ENCODE assay signal across 8 cellular contexts in the genomic region with DNA sequence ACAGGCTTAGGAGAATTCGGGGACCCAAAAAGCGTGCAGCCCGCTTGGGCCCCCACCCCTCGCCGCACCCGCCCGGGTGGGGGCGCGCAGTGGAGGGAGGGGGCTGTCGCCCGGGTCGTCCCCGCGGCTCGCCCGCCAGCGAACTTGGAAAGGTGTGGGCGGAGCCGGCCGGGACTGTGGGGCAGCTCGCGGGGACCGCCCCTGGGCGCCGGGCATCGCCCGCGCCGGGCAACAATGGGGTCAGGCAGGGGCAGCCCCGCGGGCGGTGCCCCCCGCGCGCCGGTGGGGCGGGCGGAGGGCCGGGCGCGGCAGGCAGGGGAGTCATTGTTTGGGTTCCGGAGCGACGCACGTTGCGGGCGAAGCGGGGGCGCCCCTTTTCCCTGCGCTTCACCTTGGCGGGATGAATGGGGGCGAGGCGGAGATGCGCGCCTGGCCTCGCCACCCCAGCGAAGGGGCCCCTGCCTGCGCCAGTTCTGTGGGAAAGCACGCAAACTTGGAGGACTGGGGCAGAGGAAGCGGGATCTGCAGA. TPM values are rescaled to one million over a fixed set of nuclear protein-coding genes. Genes with fewer than 3 reads are reported as not detected.
A peak's percentile ranks its signal among the peaks of the same experiment; 100 is the strongest.
DNase-seq lines count a peak whose midpoint lies in the region; ATAC-seq and TF ChIP-seq lines count a peak whose summit lies in the region.

No MANE protein-coding gene starts in this region.

- DNase-seq in AG04450 (ENCODE audit: low read depth, low spot score) (no peak), OCI-M1 (lab: John Stamatoyannopoulos, UW) (peak; percentile 62), Right ventricle myocardium inferior (ENCODE audit: missing footprints) (no peak), GF-D8 (lab: John Stamatoyannopoulos, UW) (no peak)
- DNase-seq in activated effector memory CD4-positive, alpha-beta T cell treated with anti-CD3 and anti-CD28 coated beads, Interleukin-2, amount 50 U/mL, for 16 hours: peak; percentile 87

- H3K9ac ChIP-seq in rectal smooth muscle tissue (ENCODE audit: low read length): peak overlapping the region; percentile 70

- POLR2A ChIA-PET in AG04450 (lab: Yijun Ruan, JAX): interaction anchor here (0.6 to 3.0 kb wide), 3 partner anchors 66 to 152 kb away, joined by 3 to 10 read pairs (median 3); no protein-coding TSS in a partner anchor

- H3K27ac ChIP-seq in AG04450 (ENCODE audit: low read depth, low read length) (peak overlapping the region; percentile 86), rectal smooth muscle tissue (ENCODE audit: low read depth, low read length) (peak overlapping the region; percentile 85)

- no peaks in the 10 kb centered on the region for H3K36me3 ChIP-seq in rectal smooth muscle tissue (ENCODE audit: control insufficient read depth, insufficient read depth, low read length)

- TF ChIP-seq CTCF in AG04450 (IDR thresholded peaks at IDR 0.05; ENCODE audit: low read depth, low read length): no peak

- H3K4me1 ChIP-seq in rectal smooth muscle tissue (ENCODE audit: control insufficient read depth, insufficient read depth, low read length): peaks cover 7% of the 10 kb centered on the region

- peak overlapping the region; percentile 87 for H3K4me3 ChIP-seq in AG04450 (ENCODE audit: low read depth, low read length)
- peak overlapping the region; percentile 78 for H3K4me3 ChIP-seq in rectal smooth muscle tissue (ENCODE audit: low read length)

- H3K9me3 ChIP-seq in AG04450 (ENCODE audit: control insufficient read depth, insufficient read depth, low read length): peaks cover 3% of the 10 kb centered on the region; the same call in 1 of the 2 replicates

- intact Hi-C loops in Right ventricle myocardium inferior (cut with DNase I): loop anchor here (2.0 to 5.0 kb wide), 4 partner anchors 78 to 368 kb away; no protein-coding TSS in a partner anchor

- CTCF ChIA-PET in AG04450 (lab: Charles Lee): no interaction called here

- H3K27me3 ChIP-seq in AG04450 (ENCODE audit: control insufficient read depth, insufficient read depth, low read length) (no peaks in the 10 kb centered on the region), rectal smooth muscle tissue (ENCODE audit: control insufficient read depth, insufficient read depth, low read length) (no peaks in the 10 kb centered on the region)

- ATAC-seq in GM19023 (IDR thresholded peaks at IDR 0.05; ENCODE audit: unreplicated experiment) (peak; percentile 27), HG03159 (IDR thresholded peaks at IDR 0.05; ENCODE audit: unreplicated experiment) (peak; percentile 19), Right ventricle myocardium inferior (peak; percentile 51)

RNA-seq across cellular contexts. Expression of a gene that starts 0.6 kb away (rescaled TPM):
- polyA plus RNA-seq in AG04450 (2011; rRNA removed): 29.3 and 29.4 TPM in 2 replicates
- polyA minus RNA-seq in AG04450 (2011; rRNA and poly(A)+ RNA removed): 152 and 184 TPM in 2 replicates
- 18.9 TPM for total RNA-seq in Right ventricle myocardium inferior

Comparison
In these comparisons a context has a peak if more than half of its experiments do, and no peak if none do; other contexts are left out.
1. DNase-seq: peak in OCI-M1 (single experiment) and activated effector memory CD4-positive, alpha-beta T cell treated with anti-CD3 and anti-CD28 coated beads, Interleukin-2, amount 50 U/mL, for 16 hours (single experiment); none in AG04450 (single experiment), Right ventricle myocardium inferior (single experiment) and GF-D8 (single experiment).
2. Peak in every context shown above with its lines, with median percentiles within 50 percentile points of each other: ATAC-seq.